Comparison of ENCODE assay signal across 38 cellular contexts in the genomic region with DNA sequence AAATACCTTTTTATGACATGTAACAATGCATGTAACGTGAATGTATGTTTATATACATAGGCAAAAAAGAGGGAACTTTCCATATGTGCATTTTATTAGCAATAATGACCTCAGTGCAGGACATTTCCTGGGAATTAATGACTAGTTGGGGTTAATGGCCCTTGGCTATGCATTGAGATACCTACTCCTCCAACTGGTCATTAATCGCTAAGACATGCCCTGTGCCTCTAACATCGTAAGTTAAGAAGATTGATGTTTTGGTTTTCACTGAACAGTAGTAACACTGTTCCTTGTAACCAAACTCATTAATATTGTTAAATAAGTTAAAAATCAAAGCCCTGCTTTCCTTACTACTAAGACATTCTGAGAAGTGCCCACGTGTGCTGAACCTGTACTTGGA.
"Had no signal": no experiment of that assay in that cellular context is flagged by ENCODE, and none has a peak within 500 bp of the region (broad histone marks: within the 10 kb centered on the region; RNA-seq: fewer than 3 reads in every experiment).

No MANE protein-coding gene starts in this region.

- DNase-seq: activated CD4-positive, alpha-beta memory T cell treated with anti-CD3 and anti-CD28 coated beads for 36 hours; activated CD4-positive, alpha-beta T cell treated with anti-CD3 and anti-CD28 coated beads for 36 hours; activated CD4-positive, alpha-beta T cell treated with anti-CD3 and anti-CD28 coated beads, Interleukin-2, amount 10 ng/mL, durations not matched to agents 24 days and 14 days; activated CD4-positive, CD25-positive, alpha-beta regulatory T cell; activated CD4-positive, CD25-positive, alpha-beta regulatory T cell treated with anti-CD3 and anti-CD28 coated beads, Interleukin-2, amount 50 U/mL, for 72 hours; activated CD8-positive, alpha-beta memory T cell treated with anti-CD3 and anti-CD28 coated beads, Interleukin-2, amount 10 ng/mL, durations not matched to agents 7 days and 5 days; activated CD8-positive, alpha-beta memory T cell treated with anti-CD3 and anti-CD28 coated beads, Interleukin-2, amount 50 U/mL, for 4 hours; activated CD8-positive, alpha-beta T cell treated with anti-CD3 and anti-CD28 coated beads, Interleukin-2, amount 10 ng/mL, durations not matched to agents 7 days and 5 days; activated effector memory CD4-positive, alpha-beta T cell treated with anti-CD3 and anti-CD28 coated beads, Interleukin-2, amount 50 U/mL, for 16 hours; activated naive CD4-positive, alpha-beta T cell treated with anti-CD3 and anti-CD28 coated beads for 36 hours; activated naive CD8-positive, alpha-beta T cell treated with anti-CD3 and anti-CD28 coated beads for 36 hours; activated naive CD8-positive, alpha-beta T cell treated with anti-CD3 and anti-CD28 coated beads, Interleukin-2, amount 50 U/mL, for 24 hours; activated T-cell treated with anti-CD3 and anti-CD28 coated beads, Interleukin-2, amount 50 U/mL, for 1 hour; activated T-cell treated with anti-CD3 and anti-CD28 coated beads, Interleukin-2, amount 50 U/mL, for 48 hours; adrenal gland; amygdala; aorta; central memory CD4-positive, alpha-beta T cell; cerebellar nuclear complex; colonic mucosa; dorsolateral prefrontal cortex; effector CD4-positive, alpha-beta T cell; effector memory CD8-positive, alpha-beta T cell; esophagus squamous epithelium; foreskin melanocyte; T-helper 1 cell; T-helper 17 cell; T1000; WERI-Rb-1 had no signal

- H3K9me3 ChIP-seq: adrenal gland, breast epithelium, colonic mucosa, esophagus squamous epithelium, gastroesophageal sphincter had no signal

- H3K27ac ChIP-seq: adrenal gland, breast epithelium, cardiac muscle cell, colonic mucosa, dorsolateral prefrontal cortex, epithelial cell of prostate, esophagus squamous epithelium, gastroesophageal sphincter, WERI-Rb-1 had no signal

- H3K36me3 ChIP-seq: adrenal gland, breast epithelium, cardiac muscle cell, colonic mucosa, esophagus squamous epithelium, gastroesophageal sphincter, WERI-Rb-1 had no signal

- ATAC-seq: activated CD4-positive, alpha-beta T cell treated with anti-CD3 and anti-CD28 coated beads for 36 hours; activated CD8-positive, alpha-beta memory T cell treated with anti-CD3 and anti-CD28 coated beads, Interleukin-2, amount 10 ng/mL, durations not matched to agents 7 days and 5 days; activated CD8-positive, alpha-beta T cell treated with anti-CD3 and anti-CD28 coated beads, Interleukin-2, amount 10 ng/mL, durations not matched to agents 7 days and 5 days; activated naive CD8-positive, alpha-beta T cell treated with anti-CD3 and anti-CD28 coated beads, Interleukin-2, amount 50 U/mL, for 24 hours; effector memory CD8-positive, alpha-beta T cell; gastroesophageal sphincter; T-helper 17 cell had no signal

- H3K4me1 Mint-ChIP-seq: activated CD4-positive, alpha-beta T cell treated with anti-CD3 and anti-CD28 coated beads for 36 hours; activated CD4-positive, alpha-beta T cell treated with anti-CD3 and anti-CD28 coated beads, Interleukin-2, amount 10 ng/mL, durations not matched to agents 24 days and 14 days; activated CD8-positive, alpha-beta memory T cell treated with anti-CD3 and anti-CD28 coated beads, Interleukin-2, amount 10 ng/mL, durations not matched to agents 7 days and 5 days; activated naive CD4-positive, alpha-beta T cell treated with anti-CD3 and anti-CD28 coated beads, Interleukin-2, amount 50 U/mL, for 24 hours; activated naive CD8-positive, alpha-beta T cell treated with anti-CD3 and anti-CD28 coated beads for 36 hours; activated naive CD8-positive, alpha-beta T cell treated with anti-CD3 and anti-CD28 coated beads, Interleukin-2, amount 50 U/mL, for 24 hours; brain; T-helper 17 cell had no signal

- H3K27me3 ChIP-seq: adrenal gland, breast epithelium, cardiac muscle cell, colonic mucosa, dorsolateral prefrontal cortex, esophagus squamous epithelium, gastroesophageal sphincter had no signal

- H3K4me3 ChIP-seq: adrenal gland, breast epithelium, cardiac muscle cell, colonic mucosa, dorsolateral prefrontal cortex, esophagus squamous epithelium, gastroesophageal sphincter had no signal

- H3K27me3 Mint-ChIP-seq: activated CD4-positive, alpha-beta memory T cell treated with anti-CD3 and anti-CD28 coated beads for 36 hours; activated CD4-positive, alpha-beta T cell treated with anti-CD3 and anti-CD28 coated beads for 36 hours; activated CD4-positive, alpha-beta T cell treated with anti-CD3 and anti-CD28 coated beads, Interleukin-2, amount 10 ng/mL, durations not matched to agents 24 days and 14 days; activated CD8-positive, alpha-beta memory T cell treated with anti-CD3 and anti-CD28 coated beads, Interleukin-2, amount 10 ng/mL, durations not matched to agents 7 days and 5 days; activated naive CD4-positive, alpha-beta T cell treated with anti-CD3 and anti-CD28 coated beads, Interleukin-2, amount 50 U/mL, for 24 hours; activated naive CD8-positive, alpha-beta T cell treated with anti-CD3 and anti-CD28 coated beads for 36 hours; activated naive CD8-positive, alpha-beta T cell treated with anti-CD3 and anti-CD28 coated beads, Interleukin-2, amount 50 U/mL, for 24 hours; brain; effector memory CD8-positive, alpha-beta T cell; T-helper 17 cell had no signal

- H3K36me3 Mint-ChIP-seq: activated CD4-positive, alpha-beta memory T cell treated with anti-CD3 and anti-CD28 coated beads for 36 hours; activated CD8-positive, alpha-beta memory T cell treated with anti-CD3 and anti-CD28 coated beads, Interleukin-2, amount 10 ng/mL, durations not matched to agents 7 days and 5 days; activated naive CD4-positive, alpha-beta T cell treated with anti-CD3 and anti-CD28 coated beads, Interleukin-2, amount 50 U/mL, for 24 hours; activated naive CD8-positive, alpha-beta T cell treated with anti-CD3 and anti-CD28 coated beads for 36 hours; brain had no signal

- H3K4me3 Mint-ChIP-seq: activated CD4-positive, alpha-beta memory T cell treated with anti-CD3 and anti-CD28 coated beads for 36 hours; activated CD4-positive, alpha-beta T cell treated with anti-CD3 and anti-CD28 coated beads for 36 hours; activated CD4-positive, alpha-beta T cell treated with anti-CD3 and anti-CD28 coated beads, Interleukin-2, amount 10 ng/mL, durations not matched to agents 24 days and 14 days; activated CD8-positive, alpha-beta memory T cell treated with anti-CD3 and anti-CD28 coated beads, Interleukin-2, amount 10 ng/mL, durations not matched to agents 7 days and 5 days; activated CD8-positive, alpha-beta T cell treated with anti-CD3 and anti-CD28 coated beads, Interleukin-2, amount 10 ng/mL, durations not matched to agents 7 days and 5 days; activated naive CD4-positive, alpha-beta T cell treated with anti-CD3 and anti-CD28 coated beads for 36 hours; activated naive CD4-positive, alpha-beta T cell treated with anti-CD3 and anti-CD28 coated beads, Interleukin-2, amount 50 U/mL, for 24 hours; activated naive CD8-positive, alpha-beta T cell treated with anti-CD3 and anti-CD28 coated beads for 36 hours; activated naive CD8-positive, alpha-beta T cell treated with anti-CD3 and anti-CD28 coated beads, Interleukin-2, amount 50 U/mL, for 24 hours; activated T-helper 1 cell treated with anti-CD3 and anti-CD28 coated beads, Interleukin-12 subunit alpha, Interleukin-12 subunit beta, Interleukin-2, Interleukin-4 antibody, amounts not matched to agents 30 ng/mL and 10 ng/mL and 1 ng/mL, durations not matched to agents 14 hours and 24 hours and 36 hours; effector memory CD8-positive, alpha-beta T cell; T-helper 17 cell; T-helper 2 cell treated with Interferon-gamma antibody and Interleukin-4, amounts not matched to agents 5 μg/mL and 100 μg/mL, for 36 hours had no signal

- H3K27ac Mint-ChIP-seq: activated CD4-positive, alpha-beta memory T cell treated with anti-CD3 and anti-CD28 coated beads for 36 hours; activated CD4-positive, alpha-beta T cell treated with anti-CD3 and anti-CD28 coated beads for 36 hours; activated CD4-positive, alpha-beta T cell treated with anti-CD3 and anti-CD28 coated beads, Interleukin-2, amount 10 ng/mL, durations not matched to agents 24 days and 14 days; activated CD8-positive, alpha-beta memory T cell treated with anti-CD3 and anti-CD28 coated beads, Interleukin-2, amount 10 ng/mL, durations not matched to agents 7 days and 5 days; activated CD8-positive, alpha-beta T cell treated with anti-CD3 and anti-CD28 coated beads, Interleukin-2, amount 10 ng/mL, durations not matched to agents 7 days and 5 days; activated naive CD4-positive, alpha-beta T cell treated with anti-CD3 and anti-CD28 coated beads for 36 hours; activated naive CD4-positive, alpha-beta T cell treated with anti-CD3 and anti-CD28 coated beads, Interleukin-2, amount 50 U/mL, for 24 hours; activated naive CD8-positive, alpha-beta T cell treated with anti-CD3 and anti-CD28 coated beads for 36 hours; activated naive CD8-positive, alpha-beta T cell treated with anti-CD3 and anti-CD28 coated beads, Interleukin-2, amount 50 U/mL, for 24 hours; activated T-helper 1 cell treated with anti-CD3 and anti-CD28 coated beads, Interleukin-12 subunit alpha, Interleukin-12 subunit beta, Interleukin-2, Interleukin-4 antibody, amounts not matched to agents 30 ng/mL and 10 ng/mL and 1 ng/mL, durations not matched to agents 14 hours and 24 hours and 36 hours; activated T-helper 2 cell treated with anti-CD3 and anti-CD28 coated beads, Interferon-gamma antibody, Interleukin-2, Interleukin-4, amounts not matched to agents 10 μg/mL and 5 μg/mL and 100 μg/mL, durations not matched to agents 14 hours and 24 hours and 36 hours; effector memory CD8-positive, alpha-beta T cell; T-helper 17 cell; T-helper 2 cell treated with Interferon-gamma antibody and Interleukin-4, amounts not matched to agents 5 μg/mL and 100 μg/mL, for 36 hours had no signal

- H3K4me1 ChIP-seq: adrenal gland, breast epithelium, colonic mucosa, esophagus squamous epithelium, gastroesophageal sphincter had no signal

- H3K9me3 Mint-ChIP-seq: activated CD4-positive, alpha-beta memory T cell treated with anti-CD3 and anti-CD28 coated beads for 36 hours; activated CD4-positive, alpha-beta T cell treated with anti-CD3 and anti-CD28 coated beads, Interleukin-2, amount 10 ng/mL, durations not matched to agents 24 days and 14 days; activated naive CD4-positive, alpha-beta T cell treated with anti-CD3 and anti-CD28 coated beads for 36 hours; activated naive CD4-positive, alpha-beta T cell treated with anti-CD3 and anti-CD28 coated beads, Interleukin-2, amount 50 U/mL, for 24 hours; activated naive CD8-positive, alpha-beta T cell treated with anti-CD3 and anti-CD28 coated beads for 36 hours; activated naive CD8-positive, alpha-beta T cell treated with anti-CD3 and anti-CD28 coated beads, Interleukin-2, amount 50 U/mL, for 24 hours; activated T-helper 1 cell treated with anti-CD3 and anti-CD28 coated beads, Interleukin-12 subunit alpha, Interleukin-12 subunit beta, Interleukin-2, Interleukin-4 antibody, amounts not matched to agents 30 ng/mL and 10 ng/mL and 1 ng/mL, durations not matched to agents 14 hours and 24 hours and 36 hours; activated T-helper 2 cell treated with anti-CD3 and anti-CD28 coated beads, Interferon-gamma antibody, Interleukin-2, Interleukin-4, amounts not matched to agents 10 μg/mL and 5 μg/mL and 100 μg/mL, durations not matched to agents 14 hours and 24 hours and 36 hours; brain; T-helper 2 cell treated with Interferon-gamma antibody and Interleukin-4, amounts not matched to agents 5 μg/mL and 100 μg/mL, for 36 hours had no signal
